Comparison of ENCODE assay signal across 22 cellular contexts in genomic region chr11:4881860-4882500, GRCh38. TPM values are rescaled to one million over a fixed set of nuclear protein-coding genes. Genes with fewer than 3 reads are reported as not detected.
DNase-seq lines count a peak whose midpoint lies in the region; ATAC-seq and TF ChIP-seq lines count a peak whose summit lies in the region.
"Had no signal": no experiment of that assay in that cellular context is flagged by ENCODE, and none has a peak within 500 bp of the region (broad histone marks: within the 10 kb centered on the region; RNA-seq: fewer than 3 reads in every experiment).

Gene OR51T1, plus strand, starts transcription at chr11:4881900. Its CDS starts 0 bp downstream, at chr11:4881900.

- H3K4me1 Mint-ChIP-seq in activated CD4-positive, alpha-beta T cell treated with anti-CD3 and anti-CD28 coated beads, Interleukin-2, amount 10 ng/mL, durations not matched to agents 7 days and 5 days = no peaks in the 10 kb centered on the region
- H3K4me1 Mint-ChIP-seq: activated CD8-positive, alpha-beta memory T cell treated with anti-CD3 and anti-CD28 coated beads, Interleukin-2, amount 10 ng/mL, durations not matched to agents 7 days and 5 days; IgD-negative memory B cell; memory B cell; stimulated activated naive CD8-positive, alpha-beta T cell treated with anti-CD3 and anti-CD28 coated beads, Interleukin-15, amount 100 ng/mL, for 72 hours had no signal

- no peaks in the 10 kb centered on the region for H3K27me3 Mint-ChIP-seq in activated CD4-positive, alpha-beta T cell treated with anti-CD3 and anti-CD28 coated beads, Interleukin-2, amount 10 ng/mL, durations not matched to agents 7 days and 5 days
- H3K27me3 Mint-ChIP-seq: activated CD8-positive, alpha-beta memory T cell treated with anti-CD3 and anti-CD28 coated beads, Interleukin-2, amount 10 ng/mL, durations not matched to agents 7 days and 5 days; IgD-negative memory B cell; stimulated activated naive CD8-positive, alpha-beta T cell treated with anti-CD3 and anti-CD28 coated beads, Interleukin-15, amount 100 ng/mL, for 72 hours had no signal

- no peak within 1 kb of the TSS for H3K27ac Mint-ChIP-seq in activated CD4-positive, alpha-beta T cell treated with anti-CD3 and anti-CD28 coated beads, Interleukin-2, amount 10 ng/mL, durations not matched to agents 7 days and 5 days
- H3K27ac Mint-ChIP-seq: activated CD8-positive, alpha-beta memory T cell treated with anti-CD3 and anti-CD28 coated beads, Interleukin-2, amount 10 ng/mL, durations not matched to agents 7 days and 5 days; IgD-negative memory B cell; memory B cell had no signal

- H3K4me3 Mint-ChIP-seq in activated CD4-positive, alpha-beta T cell treated with anti-CD3 and anti-CD28 coated beads, Interleukin-2, amount 10 ng/mL, durations not matched to agents 7 days and 5 days = no peak within 1 kb of the TSS
- H3K4me3 Mint-ChIP-seq: activated CD8-positive, alpha-beta memory T cell treated with anti-CD3 and anti-CD28 coated beads, Interleukin-2, amount 10 ng/mL, durations not matched to agents 7 days and 5 days; IgD-negative memory B cell; memory B cell; stimulated activated naive CD8-positive, alpha-beta T cell treated with anti-CD3 and anti-CD28 coated beads, Interleukin-15, amount 100 ng/mL, for 72 hours had no signal

- no peaks in the 10 kb centered on the region for H3K4me1 ChIP-seq in uterus
- H3K4me1 ChIP-seq: upper lobe of right lung had no signal

- H3K27me3 ChIP-seq in uterus = no peaks in the 10 kb centered on the region
- H3K27me3 ChIP-seq: upper lobe of right lung had no signal

- no peaks in the 10 kb centered on the region for H3K36me3 Mint-ChIP-seq in activated CD4-positive, alpha-beta T cell treated with anti-CD3 and anti-CD28 coated beads, Interleukin-2, amount 10 ng/mL, durations not matched to agents 7 days and 5 days (ENCODE audit: low read depth)
- H3K36me3 Mint-ChIP-seq: activated CD8-positive, alpha-beta memory T cell treated with anti-CD3 and anti-CD28 coated beads, Interleukin-2, amount 10 ng/mL, durations not matched to agents 7 days and 5 days; IgD-negative memory B cell; memory B cell had no signal

- POLR2A ChIA-PET in activated CD4-positive, alpha-beta T cell treated with anti-CD3 and anti-CD28 coated beads, Interleukin-2, amount 10 ng/mL, durations not matched to agents 7 days and 5 days (lab: Charles Lee) = no interaction called here

- no peak within 1 kb of the TSS for H3K4me3 ChIP-seq in astrocyte of the cerebellum (ENCODE audit: low read depth, low read length)
- H3K4me3 ChIP-seq in uterus = no peak within 1 kb of the TSS
- H3K4me3 ChIP-seq: GM23248, upper lobe of right lung had no signal

- intact Hi-C loops in uterus (cut with DNase I; ENCODE audit: low total_unique reads) = no loop called here

- no peaks in the 10 kb centered on the region for H3K9me3 Mint-ChIP-seq in activated CD4-positive, alpha-beta T cell treated with anti-CD3 and anti-CD28 coated beads, Interleukin-2, amount 10 ng/mL, durations not matched to agents 7 days and 5 days
- H3K9me3 Mint-ChIP-seq: memory B cell had no signal

- no peaks in the 10 kb centered on the region for H3K9me3 ChIP-seq in uterus
- H3K9me3 ChIP-seq: upper lobe of right lung had no signal

- peak; percentile 30 to 70 for DNase-seq in NCI-H2081 (lab: John Stamatoyannopoulos, UW)
- no peak for DNase-seq in NCI-H2081 treated with DMSO at 0.1 percent for 48 hours (lab: John Stamatoyannopoulos, UW)
- peak; percentile 56 for DNase-seq in astrocyte of the cerebellum (ENCODE audit: low read depth)
- DNase-seq in hepatic stellate cell (ENCODE audit: low spot score) = peak; percentile 12
- peak; percentile 17 for DNase-seq in smooth muscle cell of the brain vasculature (ENCODE audit: low read depth, low spot score)
- no peak for DNase-seq in uterus
- DNase-seq in activated CD4-positive, alpha-beta T cell treated with anti-CD3 and anti-CD28 coated beads, Interleukin-2, amount 10 ng/mL, durations not matched to agents 7 days and 5 days = no peak
- DNase-seq: activated CD4-positive, CD25-positive, alpha-beta regulatory T cell treated with anti-CD3 and anti-CD28 coated beads, Interleukin-2, amount 50 U/mL, for 72 hours; activated CD8-positive, alpha-beta memory T cell treated with anti-CD3 and anti-CD28 coated beads, Interleukin-2, amount 10 ng/mL, durations not matched to agents 7 days and 5 days; anterior cingulate cortex; dermis blood vessel endothelial cell; DMS79; stimulated activated naive CD8-positive, alpha-beta T cell treated with anti-CD3 and anti-CD28 coated beads, Interleukin-15, amount 100 ng/mL, for 72 hours; T-helper 2 cell; upper lobe of right lung had no signal

- CTCF ChIA-PET in activated CD4-positive, alpha-beta T cell treated with anti-CD3 and anti-CD28 coated beads, Interleukin-2, amount 10 ng/mL, durations not matched to agents 7 days and 5 days (lab: Charles Lee) = no interaction called here

- TF ChIP-seq CTCF in astrocyte of the cerebellum (IDR thresholded peaks at IDR 0.05; ENCODE audit: low read depth, low read length, missing control alignments) (no peak), uterus (IDR thresholded peaks at IDR 0.05) (no peak)

- no peak for TF ChIP-seq POLR2A in uterus (IDR thresholded peaks at IDR 0.05)

- no peak within 1 kb of the TSS for H3K27ac ChIP-seq in uterus
- H3K27ac ChIP-seq: C4-2B, GM23248, upper lobe of right lung had no signal

- H3K36me3 ChIP-seq in uterus = no peaks in the 10 kb centered on the region
- H3K36me3 ChIP-seq: upper lobe of right lung had no signal

- in situ Hi-C loops in astrocyte of the cerebellum (cut with HindIII; ENCODE audit: low sequenced_read_pairs) = no loop called here

- ATAC-seq in GM18907 (IDR thresholded peaks at IDR 0.05; ENCODE audit: unreplicated experiment) = no peak
- ATAC-seq: activated CD8-positive, alpha-beta memory T cell treated with anti-CD3 and anti-CD28 coated beads, Interleukin-2, amount 10 ng/mL, durations not matched to agents 7 days and 5 days; Right ventricle myocardium inferior; stimulated activated naive CD8-positive, alpha-beta T cell treated with anti-CD3 and anti-CD28 coated beads, Interleukin-15, amount 100 ng/mL, for 72 hours; upper lobe of right lung had no signal

RNA-seq across cellular contexts. Expression of gene OR51T1, which starts in this region (rescaled TPM):
- not detected for total RNA-seq in uterus
- not detected for total RNA-seq in activated CD4-positive, alpha-beta T cell treated with anti-CD3 and anti-CD28 coated beads, Interleukin-2, amount 10 ng/mL, durations not matched to agents 7 days and 5 days
- total RNA-seq: A172; activated CD8-positive, alpha-beta memory T cell treated with anti-CD3 and anti-CD28 coated beads, Interleukin-2, amount 10 ng/mL, durations not matched to agents 7 days and 5 days; dermis blood vessel endothelial cell; GM23248; Right ventricle myocardium inferior; upper lobe of right lung had no signal

Comparison
In these comparisons a context has a peak if more than half of its experiments do, and no peak if none do; other contexts are left out.
1. DNase-seq: peak in NCI-H2081 (2 of 2), astrocyte of the cerebellum (single experiment), hepatic stellate cell (single experiment) and smooth muscle cell of the brain vasculature (single experiment); none in NCI-H2081 treated with DMSO at 0.1 percent for 48 hours (single experiment), uterus (0 of 2) and activated CD4-positive, alpha-beta T cell treated with anti-CD3 and anti-CD28 coated beads, Interleukin-2, amount 10 ng/mL, durations not matched to agents 7 days and 5 days (single experiment).